1 cellular context compared by ENCODE assay signal in the genomic region with DNA sequence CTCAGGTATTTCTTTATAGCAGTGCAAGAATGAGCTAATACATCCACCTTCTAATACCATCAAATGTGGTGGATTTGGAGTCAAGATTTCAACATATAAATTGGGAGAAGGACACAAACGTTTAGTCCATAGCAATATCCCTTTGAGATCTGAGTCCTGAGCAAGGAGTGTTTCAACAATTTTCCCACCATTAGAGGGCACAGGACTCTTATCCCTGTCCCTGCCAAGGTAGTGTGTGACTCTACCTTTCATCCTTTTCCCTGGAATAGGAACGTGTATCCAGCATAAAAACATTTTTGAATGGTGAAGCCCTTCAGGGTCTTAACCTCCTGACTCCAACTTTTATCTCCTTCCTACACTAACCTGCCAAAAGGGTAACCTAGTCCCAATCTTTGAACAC.
TF ChIP-seq lines count a peak whose summit lies in the region.

No MANE protein-coding gene starts in this region.

TF ChIP-seq in K562, 482 proteins besides CTCF, POLR2A, EP300 and RAD21 (continued from another document):
- TF ChIP-seq, protein P1, sequence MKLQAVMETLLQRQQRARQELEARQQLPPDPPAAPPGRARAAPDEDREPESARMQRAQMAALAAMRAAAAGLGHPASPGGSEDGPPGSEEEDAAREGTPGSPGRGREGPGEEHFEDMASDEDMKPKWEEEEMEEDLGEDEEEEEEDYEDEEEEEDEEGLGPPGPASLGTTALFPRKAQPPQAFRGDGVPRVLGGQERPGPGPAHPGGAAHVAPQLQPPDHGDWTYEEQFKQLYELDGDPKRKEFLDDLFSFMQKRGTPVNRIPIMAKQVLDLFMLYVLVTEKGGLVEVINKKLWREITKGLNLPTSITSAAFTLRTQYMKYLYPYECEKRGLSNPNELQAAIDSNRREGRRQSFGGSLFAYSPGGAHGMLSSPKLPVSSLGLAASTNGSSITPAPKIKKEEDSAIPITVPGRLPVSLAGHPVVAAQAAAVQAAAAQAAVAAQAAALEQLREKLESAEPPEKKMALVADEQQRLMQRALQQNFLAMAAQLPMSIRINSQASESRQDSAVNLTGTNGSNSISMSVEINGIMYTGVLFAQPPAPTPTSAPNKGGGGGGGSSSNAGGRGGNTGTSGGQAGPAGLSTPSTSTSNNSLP (IDR thresholded peaks at IDR 0.05; ENCODE audit: borderline replicate concordance, low read depth, low read length), result no peak
- TF ChIP-seq SMC3 (conservative IDR thresholded peaks at IDR 0.05; ENCODE audit: insufficient read depth, low read depth, low read length), result no peak
- TF ChIP-seq NR0B1 (IDR thresholded peaks at IDR 0.05; ENCODE audit: partially characterized antibody), result no peak
- TF ChIP-seq ZNF584 (CRISPR knock-in tag; IDR thresholded peaks at IDR 0.05; ENCODE audit: low read depth), result no peak
- no peak for TF ChIP-seq GTF2A2 (tag; IDR thresholded peaks at IDR 0.05)
- TF ChIP-seq ZHX1 (conservative IDR thresholded peaks at IDR 0.05; ENCODE audit: low read length), result no peak
- TF ChIP-seq ZNF668 (CRISPR knock-in tag; IDR thresholded peaks at IDR 0.05), result no peak
- TF ChIP-seq, protein P2, sequence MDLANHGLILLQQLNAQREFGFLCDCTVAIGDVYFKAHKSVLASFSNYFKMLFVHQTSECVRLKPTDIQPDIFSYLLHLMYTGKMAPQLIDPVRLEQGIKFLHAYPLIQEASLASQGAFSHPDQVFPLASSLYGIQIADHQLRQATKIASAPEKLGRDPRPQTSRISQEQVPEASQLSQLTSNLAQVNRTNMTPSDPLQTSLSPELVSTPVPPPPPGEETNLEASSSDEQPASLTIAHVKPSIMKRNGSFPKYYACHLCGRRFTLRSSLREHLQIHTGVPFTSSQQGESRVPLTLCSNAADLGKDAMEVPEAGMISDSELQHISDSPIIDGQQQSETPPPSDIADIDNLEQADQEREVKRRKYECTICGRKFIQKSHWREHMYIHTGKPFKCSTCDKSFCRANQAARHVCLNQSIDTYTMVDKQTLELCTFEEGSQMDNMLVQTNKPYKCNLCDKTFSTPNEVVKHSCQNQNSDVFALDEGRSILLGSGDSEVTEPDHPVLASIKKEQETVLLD (IDR thresholded peaks at IDR 0.05), result no peak
- TF ChIP-seq ZBTB26 (CRISPR knock-in tag; IDR thresholded peaks at IDR 0.05), result no peak
- TF ChIP-seq ETV1 (tag; conservative IDR thresholded peaks at IDR 0.05; ENCODE audit: low read depth), result no peak
- no peak for TF ChIP-seq CLOCK (CRISPR knock-in tag; IDR thresholded peaks at IDR 0.05; ENCODE audit: borderline replicate concordance)
- TF ChIP-seq NBN (IDR thresholded peaks at IDR 0.05; ENCODE audit: low read depth), result no peak
- TF ChIP-seq ZNF785 (CRISPR knock-in tag; IDR thresholded peaks at IDR 0.05), result no peak
- no peak for TF ChIP-seq RBM22 (IDR thresholded peaks at IDR 0.05; ENCODE audit: low read depth, low read length, poor library complexity, severe bottlenecking)
- TF ChIP-seq POLR2AphosphoS2 (IDR thresholded peaks at IDR 0.05; ENCODE audit: low read length), result no peak
- TF ChIP-seq RFX7 (CRISPR knock-in tag; IDR thresholded peaks at IDR 0.05), result no peak
